In the genomic region with DNA sequence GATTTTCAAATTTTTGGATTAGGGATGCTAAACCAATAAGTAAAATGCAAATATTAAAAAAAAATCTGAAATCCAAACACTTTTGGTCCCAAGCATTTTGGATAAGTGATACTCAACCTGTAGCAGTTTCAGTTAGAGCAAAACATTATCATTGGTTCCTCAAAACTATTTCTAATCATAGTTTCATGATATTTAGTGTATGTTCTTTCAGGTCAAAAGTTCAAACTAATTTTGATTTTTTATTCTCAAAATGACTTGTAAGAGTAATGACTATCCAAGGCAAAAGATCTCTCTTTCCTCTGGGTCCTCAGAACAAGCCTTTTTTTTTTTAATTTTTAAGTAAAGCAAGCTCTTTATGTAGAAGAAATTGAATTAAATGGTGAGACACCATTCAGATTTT, we compare ENCODE assay signal across 20 cellular contexts.
DNase-seq lines count a peak whose midpoint lies in the region; ATAC-seq and TF ChIP-seq lines count a peak whose summit lies in the region.
"Had no signal": no experiment of that assay in that cellular context is flagged by ENCODE, and none has a peak within 500 bp of the region (broad histone marks: within the 10 kb centered on the region; RNA-seq: fewer than 3 reads in every experiment).

No MANE protein-coding gene starts in this region.

- H3K9me3 Mint-ChIP-seq in Caco-2 (ENCODE audit: unreplicated experiment): peaks cover 11% of the 10 kb centered on the region
- H3K9me3 Mint-ChIP-seq: activated T-cell treated with anti-CD3 and anti-CD28 coated beads, Interleukin-2, amount 50 U/mL, for 72 hours; T-helper 1 cell treated with Interleukin-12 subunit alpha and Interleukin-12 subunit beta and Interleukin-4 antibody, amounts not matched to agents 30 μg/mL and 1 μg/mL, for 36 hours; WTC11 had no signal

- H3K4me3 ChIP-seq in Caco-2 (ENCODE audit: low read depth, low read length): no peak overlapping the region
- no peak overlapping the region for H3K4me3 ChIP-seq in HAP-1
- H3K4me3 ChIP-seq: cardiac muscle cell, dorsolateral prefrontal cortex, ovary had no signal

- BruUV-seq in Caco-2 (replicated peaks; lab: Mats Ljungman, UMichigan): no TSS peak

- H3K4me1 Mint-ChIP-seq in Caco-2 (ENCODE audit: low read depth, unreplicated experiment): no peaks in the 10 kb centered on the region
- H3K4me1 Mint-ChIP-seq: WTC11 had no signal

- H3K4me3 Mint-ChIP-seq in Caco-2 (ENCODE audit: unreplicated experiment): no peak overlapping the region
- H3K4me3 Mint-ChIP-seq: activated T-cell treated with anti-CD3 and anti-CD28 coated beads, Interleukin-2, amount 50 U/mL, for 72 hours; stimulated activated naive CD8-positive, alpha-beta T cell treated with anti-CD3 and anti-CD28 coated beads, Interleukin-15, amount 100 ng/mL, for 72 hours; T-helper 1 cell treated with Interleukin-12 subunit alpha and Interleukin-12 subunit beta and Interleukin-4 antibody, amounts not matched to agents 30 μg/mL and 1 μg/mL, for 36 hours; WTC11 had no signal

- in situ Hi-C loops in HAP-1 (cut with MboI; ENCODE audit: low sequenced_read_pairs): no loop called here

- H3K36me3 Mint-ChIP-seq in Caco-2 (ENCODE audit: insufficient read depth, unreplicated experiment): no peaks in the 10 kb centered on the region
- H3K36me3 Mint-ChIP-seq: WTC11 had no signal

- no peak for DNase-seq in Caco-2
- DNase-seq in HAP-1 (ENCODE audit: low spot score in 2 of 2): no peak
- DNase-seq in iPS-NIHi7 (ENCODE audit: extremely low spot score): no peak
- DNase-seq: activated T-cell treated with anti-CD3 and anti-CD28 coated beads, Interleukin-2, amount 50 U/mL, for 72 hours; dorsolateral prefrontal cortex; erythroblast; NCI-H187; NCI-H446; ovary; stimulated activated naive CD8-positive, alpha-beta T cell treated with anti-CD3 and anti-CD28 coated beads, Interleukin-15, amount 100 ng/mL, for 72 hours had no signal

- peak; percentile 65 for ATAC-seq in GM18498 (IDR thresholded peaks at IDR 0.05; ENCODE audit: unreplicated experiment)
- peak; percentile 60 for ATAC-seq in GM19372 (IDR thresholded peaks at IDR 0.05; ENCODE audit: low read depth, unreplicated experiment)
- ATAC-seq in HG02759 (IDR thresholded peaks at IDR 0.05; ENCODE audit: unreplicated experiment): peak; percentile 43
- peak; percentile 56 for ATAC-seq in HG03442 (IDR thresholded peaks at IDR 0.05; ENCODE audit: unreplicated experiment)
- no peak for ATAC-seq in HG03342 (IDR thresholded peaks at IDR 0.05; ENCODE audit: unreplicated experiment)
- ATAC-seq: activated T-cell treated with anti-CD3 and anti-CD28 coated beads, Interleukin-2, amount 50 U/mL, for 72 hours; Right ventricle myocardium inferior; sciatic nerve; stimulated activated naive CD8-positive, alpha-beta T cell treated with anti-CD3 and anti-CD28 coated beads, Interleukin-15, amount 100 ng/mL, for 72 hours; WTC11 had no signal

- no peak for TF ChIP-seq CTCF in Caco-2 (IDR thresholded peaks at IDR 0.05; ENCODE audit: insufficient read depth in 1 of 2, low read depth in 1 of 2, low read length in 1 of 2, severe bottlenecking in 1 of 2, unreplicated experiment in 1 of 2)

- no peaks in the 10 kb centered on the region for H3K27me3 Mint-ChIP-seq in Caco-2 (ENCODE audit: insufficient read depth, unreplicated experiment)

- CTCF ChIA-PET in Caco-2 (lab: Charles Lee): no interaction called here

- POLR2A ChIA-PET in Caco-2 (lab: Charles Lee): no interaction called here

- H3K36me3 ChIP-seq in Caco-2 (ENCODE audit: control insufficient read depth, insufficient read depth, low read length) (no peaks in the 10 kb centered on the region), HAP-1 (replicated peaks) (no peaks in the 10 kb centered on the region)
- H3K36me3 ChIP-seq: cardiac muscle cell, ovary had no signal

- H3K4me1 ChIP-seq in Caco-2 (no peaks in the 10 kb centered on the region), HAP-1 (no peaks in the 10 kb centered on the region)

- H3K9me3 ChIP-seq in Caco-2 (no peaks in the 10 kb centered on the region), HAP-1 (no peaks in the 10 kb centered on the region)
- H3K9me3 ChIP-seq: ovary had no signal

- intact Hi-C loops in Caco-2 (cut with micrococcal nuclease; ENCODE audit: unreplicated experiment): no loop called here

- H3K27me3 ChIP-seq in Caco-2 (replicated peaks; ENCODE audit: control insufficient read depth, insufficient read depth, low read length) (no peaks in the 10 kb centered on the region), HAP-1 (ENCODE audit: low read depth) (no peaks in the 10 kb centered on the region)
- H3K27me3 ChIP-seq: cardiac muscle cell, dorsolateral prefrontal cortex, ovary had no signal

- no peak overlapping the region for H3K27ac Mint-ChIP-seq in Caco-2 (ENCODE audit: unreplicated experiment)
- H3K27ac Mint-ChIP-seq: activated T-cell treated with anti-CD3 and anti-CD28 coated beads, Interleukin-2, amount 50 U/mL, for 72 hours; stimulated activated naive CD8-positive, alpha-beta T cell treated with anti-CD3 and anti-CD28 coated beads, Interleukin-15, amount 100 ng/mL, for 72 hours; T-helper 1 cell treated with Interleukin-12 subunit alpha and Interleukin-12 subunit beta and Interleukin-4 antibody, amounts not matched to agents 30 μg/mL and 1 μg/mL, for 36 hours; WTC11 had no signal
